ENCODE assay signal across 11 cellular contexts in the genomic region with DNA sequence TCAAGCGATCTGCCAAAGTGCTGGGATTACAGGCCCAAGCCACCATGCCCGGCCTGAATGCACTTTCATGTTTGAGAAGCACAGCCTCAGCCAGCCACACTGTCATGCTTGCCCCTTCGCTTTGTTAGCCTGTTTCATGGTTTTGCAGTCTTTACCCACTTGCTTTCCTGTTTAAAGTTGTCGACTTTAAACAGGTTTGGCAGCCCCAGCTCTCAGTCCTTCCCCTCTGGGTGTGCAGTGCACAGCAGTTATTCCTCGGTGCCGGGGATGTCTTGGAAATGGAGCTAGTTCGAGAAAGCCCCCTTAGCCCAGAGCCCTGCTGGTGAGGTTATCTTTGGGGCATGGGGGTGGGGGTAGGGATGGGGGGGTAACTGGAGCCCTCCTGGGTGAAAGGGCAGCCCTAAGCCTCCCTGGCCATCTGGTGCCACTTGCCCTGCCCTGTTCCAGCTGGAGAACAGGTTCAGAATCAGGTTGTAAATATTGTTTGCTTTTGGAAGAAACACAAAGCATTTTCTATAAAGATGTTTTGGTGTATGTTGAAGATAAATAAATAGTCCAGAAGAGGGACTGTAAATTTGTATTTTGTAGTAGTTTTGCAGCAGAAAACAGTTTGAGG. TPM values are rescaled to one million over a fixed set of nuclear protein-coding genes. Genes with fewer than 3 reads are reported as not detected.
DNase-seq lines count a peak whose midpoint lies in the region; ATAC-seq and TF ChIP-seq lines count a peak whose summit lies in the region.
"Had no signal": no experiment of that assay in that cellular context is flagged by ENCODE, and none has a peak within 500 bp of the region (broad histone marks: within the 10 kb centered on the region; RNA-seq: fewer than 3 reads in every experiment).

No MANE protein-coding gene starts in this region.

- ATAC-seq in GM21723 (IDR thresholded peaks at IDR 0.05; ENCODE audit: unreplicated experiment): no peak
- ATAC-seq in HG02938 (IDR thresholded peaks at IDR 0.05; ENCODE audit: unreplicated experiment): no peak

- DNase-seq in Jurkat, Clone E6-1 (ENCODE audit: low read depth, low spot score): no peak
- no peak for DNase-seq in caudate nucleus (lab: John Stamatoyannopoulos, UW)
- DNase-seq in NCI-H226: no peak
- DNase-seq in hepatic stellate cell (ENCODE audit: low spot score): no peak
- DNase-seq: MV-4-11 had no signal

- no peaks in the 10 kb centered on the region for H3K27me3 ChIP-seq in BLaER1
- H3K27me3 ChIP-seq: ovary had no signal

- no peak overlapping the region for H3K4me3 Mint-ChIP-seq in nephron

- H3K27me3 Mint-ChIP-seq in nephron (ENCODE audit: low read depth): no peaks in the 10 kb centered on the region

- peak overlapping the region; percentile 59 for H3K4me3 ChIP-seq in BLaER1
- peak overlapping the region; percentile 43 for H3K4me3 ChIP-seq in Jurkat, Clone E6-1 (ENCODE audit: low read length)
- H3K4me3 ChIP-seq: ovary, SK-N-MC had no signal

- H3K9me3 Mint-ChIP-seq in nephron: no peaks in the 10 kb centered on the region

- H3K9me3 ChIP-seq in BLaER1: no peaks in the 10 kb centered on the region
- H3K9me3 ChIP-seq: ovary had no signal

- H3K4me1 Mint-ChIP-seq in nephron: peaks cover 76% of the 10 kb centered on the region

- H4K20me1 ChIP-seq in BLaER1: peaks cover 48% of the 10 kb centered on the region

- peaks cover 56% of the 10 kb centered on the region for H3K36me3 ChIP-seq in BLaER1
- H3K36me3 ChIP-seq: ovary had no signal

- H3K27ac ChIP-seq in BLaER1: peak overlapping the region; percentile 96
- peak overlapping the region; percentile 95 for H3K27ac ChIP-seq in caudate nucleus (ENCODE audit: low read depth, low read length)
- H3K27ac ChIP-seq: SK-N-MC had no signal

- peak overlapping the region; percentile 96 for H3K4me2 ChIP-seq in BLaER1

- no peak for TF ChIP-seq CTCF in nephron (IDR thresholded peaks at IDR 0.05; ENCODE audit: unreplicated experiment in 3 of 3)

- peaks cover 7% of the 10 kb centered on the region for H3K36me3 Mint-ChIP-seq in nephron (ENCODE audit: low read depth)

- peak overlapping the region; percentile 87 for H3K9ac ChIP-seq in BLaER1

- H3K4me1 ChIP-seq in BLaER1: peaks cover 99% of the 10 kb centered on the region

- peak overlapping the region; percentile 81 to 96 (median 84) for H3K27ac Mint-ChIP-seq in nephron

RNA-seq across cellular contexts. Expression of a gene that starts 14.8 kb away (rescaled TPM):
- polyA plus RNA-seq in Jurkat, Clone E6-1 (2012; ENCODE audit: insufficient read depth, insufficient read length): 41.8 TPM
